In genomic region chr7:35596061-35596460, GRCh38 we compare ENCODE assay signal across 1 cellular context.
TF ChIP-seq lines count a peak whose summit lies in the region.

No MANE protein-coding gene starts in this region.

TF ChIP-seq in H1, 55 proteins besides CTCF, POLR2A, EP300 and RAD21 (continued from another document):
- TF ChIP-seq CHD7 (IDR thresholded peaks at IDR 0.05; ENCODE audit: insufficient replicate concordance, low read length) (no peak), KDM1A (IDR thresholded peaks at IDR 0.05; ENCODE audit: borderline replicate concordance, low read length) (no peak), CHD2 (IDR thresholded peaks at IDR 0.05; ENCODE audit: low read length) (no peak), ZNF274 (IDR thresholded peaks at IDR 0.05; ENCODE audit: borderline replicate concordance, extremely low read depth, low read length) (no peak), CBX8 (IDR thresholded peaks at IDR 0.05; ENCODE audit: borderline replicate concordance, low read depth, low read length) (no peak), SIN3A (conservative IDR thresholded peaks at IDR 0.05 in 1 of 2, IDR thresholded peaks at IDR 0.05 in 1 of 2; ENCODE audit: low read depth in 1 of 2, low read length in 2 of 2) (no peak), FOSL1 (IDR thresholded peaks at IDR 0.05; ENCODE audit: insufficient read depth, low read depth, low read length) (no peak), KDM5A (IDR thresholded peaks at IDR 0.05; ENCODE audit: low read length) (no peak), TCF12 (IDR thresholded peaks at IDR 0.05; ENCODE audit: low read depth, low read length) (no peak), JUN (IDR thresholded peaks at IDR 0.05; ENCODE audit: low read depth, low read length) (no peak), YY1 (IDR thresholded peaks at IDR 0.05; ENCODE audit: low read depth, low read length) (no peak), USF2 (IDR thresholded peaks at IDR 0.05; ENCODE audit: low read length) (no peak), SUZ12 (IDR thresholded peaks at IDR 0.05; ENCODE audit: low read length) (no peak), NANOG (IDR thresholded peaks at IDR 0.05; ENCODE audit: insufficient read depth, low read depth, low read length, poor library complexity, severe bottlenecking) (no peak), SAP30 (IDR thresholded peaks at IDR 0.05; ENCODE audit: insufficient read depth, insufficient replicate concordance, low read length) (no peak), GTF2F1 (IDR thresholded peaks at IDR 0.05; ENCODE audit: borderline replicate concordance, low read depth, low read length) (no peak), MAFK (IDR thresholded peaks at IDR 0.05; ENCODE audit: low read depth, low read length) (no peak)
TF ChIP-seq in H1: peak in this region for 0.
